Comparison of ENCODE assay signal across 11 cellular contexts in genomic region chr1:234870582-234870981, GRCh38.
"Had no signal": no experiment of that assay in that cellular context is flagged by ENCODE, and none has a peak within 500 bp of the region (broad histone marks: within the 10 kb centered on the region; RNA-seq: fewer than 3 reads in every experiment).

No MANE protein-coding gene starts in this region.

- H3K27ac ChIP-seq: ovary, thoracic aorta, WERI-Rb-1 had no signal

- H3K9me3 ChIP-seq: ovary, thoracic aorta had no signal

- H3K27me3 ChIP-seq: ovary had no signal

- H3K4me3 ChIP-seq: ovary, thoracic aorta had no signal

- H3K4me3 Mint-ChIP-seq: activated naive CD8-positive, alpha-beta T cell treated with anti-CD3 and anti-CD28 coated beads for 36 hours; effector memory CD8-positive, alpha-beta T cell; stimulated activated memory B cell treated with anti-CD40 and anti-IgM and Interleukin-4, amounts not matched to agents 10 μg/mL and 1 μg/mL and 100 μg/mL, for 72 hours had no signal

- DNase-seq: activated CD4-positive, alpha-beta T cell treated with anti-CD3 and anti-CD28 coated beads, Interleukin-2, amount 50 U/mL, for 4 hours; activated naive CD8-positive, alpha-beta T cell treated with anti-CD3 and anti-CD28 coated beads for 36 hours; amniotic stem cell; effector memory CD8-positive, alpha-beta T cell; hippocampal formation; mammary epithelial cell; ovary; stimulated activated CD4-positive, alpha-beta T cell treated with anti-CD3 and anti-CD28 coated beads, Interleukin-4, amount 100 ng/mL, for 4 hours had no signal

- H3K36me3 Mint-ChIP-seq: activated naive CD8-positive, alpha-beta T cell treated with anti-CD3 and anti-CD28 coated beads for 36 hours; stimulated activated memory B cell treated with anti-CD40 and anti-IgM and Interleukin-4, amounts not matched to agents 10 μg/mL and 1 μg/mL and 100 μg/mL, for 72 hours had no signal

- H3K36me3 ChIP-seq: ovary, thoracic aorta, WERI-Rb-1 had no signal

- H3K27ac Mint-ChIP-seq: activated naive CD8-positive, alpha-beta T cell treated with anti-CD3 and anti-CD28 coated beads for 36 hours had no signal

- H3K9me3 Mint-ChIP-seq: effector memory CD8-positive, alpha-beta T cell; stimulated activated memory B cell treated with anti-CD40 and anti-IgM and Interleukin-4, amounts not matched to agents 10 μg/mL and 1 μg/mL and 100 μg/mL, for 72 hours had no signal

- H3K27me3 Mint-ChIP-seq: activated naive CD8-positive, alpha-beta T cell treated with anti-CD3 and anti-CD28 coated beads for 36 hours; effector memory CD8-positive, alpha-beta T cell; stimulated activated memory B cell treated with anti-CD40 and anti-IgM and Interleukin-4, amounts not matched to agents 10 μg/mL and 1 μg/mL and 100 μg/mL, for 72 hours had no signal

- ATAC-seq: effector memory CD8-positive, alpha-beta T cell; stimulated activated memory B cell treated with anti-CD40 and anti-IgM and Interleukin-4, amounts not matched to agents 10 μg/mL and 1 μg/mL and 100 μg/mL, for 72 hours had no signal
